ENCODE assay signal across 12 cellular contexts in the genomic region with DNA sequence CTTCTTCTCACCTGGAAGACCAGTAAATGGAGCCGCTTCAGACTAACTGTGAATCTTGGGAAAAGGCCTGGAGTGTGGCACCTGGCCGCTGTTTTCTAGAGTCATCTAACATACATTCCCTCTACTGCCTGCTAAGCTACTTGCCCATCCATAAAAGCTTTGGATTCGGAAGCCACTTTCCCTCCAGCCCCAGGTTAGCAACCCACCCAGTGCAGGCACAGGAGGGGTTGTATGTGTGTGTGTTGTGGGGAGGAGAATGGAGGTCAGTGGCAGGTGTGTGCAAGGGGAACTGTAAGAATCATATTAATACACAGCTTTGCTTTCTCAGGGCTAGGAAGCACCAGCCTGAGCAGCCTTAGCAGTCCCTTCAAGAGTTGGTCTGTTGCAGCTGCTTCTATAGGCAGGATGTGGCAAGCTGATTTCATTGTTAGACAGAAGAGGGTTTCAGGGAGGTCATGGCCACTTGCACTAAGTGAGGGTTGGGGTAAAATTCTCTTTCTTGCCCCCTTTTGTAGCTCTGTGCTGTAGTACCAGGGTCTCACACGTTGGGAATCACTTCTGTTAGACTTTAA. TPM values are rescaled to one million over a fixed set of nuclear protein-coding genes. Genes with fewer than 3 reads are reported as not detected.
DNase-seq lines count a peak whose midpoint lies in the region; ATAC-seq lines count a peak whose summit lies in the region.
"Had no signal": no experiment of that assay in that cellular context is flagged by ENCODE, and none has a peak within 500 bp of the region (broad histone marks: within the 10 kb centered on the region; RNA-seq: fewer than 3 reads in every experiment).

No MANE protein-coding gene starts in this region.

- CTCF ChIA-PET in activated CD4-positive, alpha-beta T cell treated with anti-CD3 and anti-CD28 coated beads for 36 hours (lab: Charles Lee): interaction anchor here (1.3 to 3.8 kb wide), 2 partner anchors 9 to 68 kb away, joined by 3 to 44 read pairs; a partner anchor contains a TSS
- CTCF ChIA-PET in naive thymus-derived CD4-positive, alpha-beta T cell (lab: Charles Lee): interaction anchor here (0.8 kb wide), 1 partner anchor 10 kb away, joined by 3 read pairs; no protein-coding TSS in a partner anchor

- DNase-seq in activated CD4-positive, alpha-beta T cell treated with anti-CD3 and anti-CD28 coated beads for 36 hours: no peak
- no peak for DNase-seq in activated CD4-positive, alpha-beta T cell treated with anti-CD3 and anti-CD28 coated beads, Interleukin-2, amount 50 U/mL, for 1 hour
- no peak for DNase-seq in naive thymus-derived CD4-positive, alpha-beta T cell
- DNase-seq in nucleus accumbens (lab: John Stamatoyannopoulos, UW) (no peak), ureter (ENCODE audit: low spot score) (no peak), EL (no peak)
- DNase-seq: NCI-H226; stimulated activated CD4-positive, alpha-beta T cell treated with anti-CD3 and anti-CD28 coated beads, Interleukin-2, amount 100 ng/mL, for 24 hours had no signal

- H3K36me3 Mint-ChIP-seq in activated CD4-positive, alpha-beta T cell treated with anti-CD3 and anti-CD28 coated beads for 36 hours (ENCODE audit: low read depth): peaks cover 59% of the 10 kb centered on the region
- H3K36me3 Mint-ChIP-seq in naive thymus-derived CD4-positive, alpha-beta T cell: peaks cover 10 to 71% (median 53%) of the 10 kb centered on the region in 5 donors

- POLR2A ChIA-PET in activated CD4-positive, alpha-beta T cell treated with anti-CD3 and anti-CD28 coated beads for 36 hours (lab: Charles Lee): no interaction called here
- POLR2A ChIA-PET in naive thymus-derived CD4-positive, alpha-beta T cell (lab: Charles Lee): interaction anchor here (1.2 to 2.7 kb wide), 2 partner anchors 9 to 62 kb away, joined by 3 to 10 read pairs; a partner anchor contains a TSS

- H3K9me3 ChIP-seq in naive thymus-derived CD4-positive, alpha-beta T cell (ENCODE audit: control insufficient read depth in 2 of 3, low read length in 3 of 3): no peaks in the 10 kb centered on the region
- H3K9me3 ChIP-seq: thoracic aorta had no signal

- no peaks in the 10 kb centered on the region for H3K9me3 Mint-ChIP-seq in activated CD4-positive, alpha-beta T cell treated with anti-CD3 and anti-CD28 coated beads for 36 hours (ENCODE audit: low read depth)
- H3K9me3 Mint-ChIP-seq in naive thymus-derived CD4-positive, alpha-beta T cell: peaks cover 0 to 5% (median 0%) of the 10 kb centered on the region in 11 donors

- H3K4me3 ChIP-seq in naive thymus-derived CD4-positive, alpha-beta T cell (ENCODE audit: low read length): no peak overlapping the region
- H3K4me3 ChIP-seq: thoracic aorta had no signal

- peak; percentile 63 for ATAC-seq in activated CD4-positive, alpha-beta T cell treated with anti-CD3 and anti-CD28 coated beads for 36 hours
- peak; percentile 84 for ATAC-seq in GM21786 (IDR thresholded peaks at IDR 0.05; ENCODE audit: unreplicated experiment)
- peak; percentile 81 for ATAC-seq in HG03378 (IDR thresholded peaks at IDR 0.05; ENCODE audit: unreplicated experiment)
- peak; percentile 18 for ATAC-seq in naive thymus-derived CD4-positive, alpha-beta T cell

- H3K27me3 Mint-ChIP-seq in activated CD4-positive, alpha-beta T cell treated with anti-CD3 and anti-CD28 coated beads for 36 hours: no peaks in the 10 kb centered on the region
- no peaks in the 10 kb centered on the region for H3K27me3 Mint-ChIP-seq in naive thymus-derived CD4-positive, alpha-beta T cell

- H3K27ac ChIP-seq in naive thymus-derived CD4-positive, alpha-beta T cell (ENCODE audit: low read depth, low read length): no peak overlapping the region
- H3K27ac ChIP-seq: thoracic aorta had no signal

- H3K27ac Mint-ChIP-seq in activated CD4-positive, alpha-beta T cell treated with anti-CD3 and anti-CD28 coated beads for 36 hours: peak overlapping the region; percentile 5
- peak overlapping the region in 2 of 9 donors; percentile 15 to 77 for H3K27ac Mint-ChIP-seq in naive thymus-derived CD4-positive, alpha-beta T cell

- H3K36me3 ChIP-seq in naive thymus-derived CD4-positive, alpha-beta T cell (ENCODE audit: control insufficient read depth in 2 of 3, insufficient read depth in 3 of 3, low read length in 3 of 3): peaks cover 0 to 29% (median 0%) of the 10 kb centered on the region in 3 experiments
- H3K36me3 ChIP-seq: thoracic aorta had no signal

- H3K4me3 Mint-ChIP-seq in activated CD4-positive, alpha-beta T cell treated with anti-CD3 and anti-CD28 coated beads for 36 hours: no peak overlapping the region
- no peak overlapping the region for H3K4me3 Mint-ChIP-seq in naive thymus-derived CD4-positive, alpha-beta T cell

- peaks cover 0 to 5% of the 10 kb centered on the region in 2 donors for H3K4me1 ChIP-seq in naive thymus-derived CD4-positive, alpha-beta T cell (ENCODE audit: control insufficient read depth in 2 of 2, insufficient read depth in 2 of 2, low read length in 2 of 2)

- intact Hi-C loops in activated CD4-positive, alpha-beta T cell treated with anti-CD3 and anti-CD28 coated beads for 36 hours (cut with DNase I, micrococcal nuclease): loop anchor here in 1 of 2 experiments (10.0 kb wide), 1 partner anchor 217 kb away; no protein-coding TSS in a partner anchor
- intact Hi-C loops in naive thymus-derived CD4-positive, alpha-beta T cell (cut with micrococcal nuclease): no loop called here

- peaks cover 62% of the 10 kb centered on the region for H3K4me1 Mint-ChIP-seq in activated CD4-positive, alpha-beta T cell treated with anti-CD3 and anti-CD28 coated beads for 36 hours
- H3K4me1 Mint-ChIP-seq in naive thymus-derived CD4-positive, alpha-beta T cell: peaks cover 34 to 79% (median 66%) of the 10 kb centered on the region in 7 donors

- H3K27me3 ChIP-seq in naive thymus-derived CD4-positive, alpha-beta T cell (ENCODE audit: control insufficient read depth in 2 of 2, insufficient read depth in 2 of 2, low read length in 2 of 2): no peaks in the 10 kb centered on the region

RNA-seq across cellular contexts. Expression of a gene that starts 8.9 kb away (rescaled TPM):
- total RNA-seq in activated CD4-positive, alpha-beta T cell treated with anti-CD3 and anti-CD28 coated beads for 36 hours: 10 to 100 TPM; 15.4 to 17.1 TPM
- 10 to 100 TPM; 19.9 to 24.0 (median 20.5) TPM for total RNA-seq in naive thymus-derived CD4-positive, alpha-beta T cell
- polyA plus RNA-seq in naive thymus-derived CD4-positive, alpha-beta T cell: 10 to 100 TPM in 1 of 2 donors, 1 to 10 TPM in 1; 7.3 to 13.0 TPM
- total RNA-seq in ureter: 22.7 TPM

RNA-seq across cellular contexts. Expression of a gene that starts 9.1 kb away (rescaled TPM):
- total RNA-seq in activated CD4-positive, alpha-beta T cell treated with anti-CD3 and anti-CD28 coated beads for 36 hours: 10 to 100 TPM in 1 of 2 experiments, 1 to 10 TPM in 1; 7.4 to 10.3 TPM
- 10 to 100 TPM in 2 of 5 experiments, 1 to 10 TPM in 3; 1.5 to 17.9 (median 9.0) TPM for total RNA-seq in naive thymus-derived CD4-positive, alpha-beta T cell
- polyA plus RNA-seq in naive thymus-derived CD4-positive, alpha-beta T cell: 1 to 10 TPM; 3.0 to 5.2 TPM
- 7.5 TPM for total RNA-seq in ureter

RNA-seq across cellular contexts. Expression of a gene that starts 43.4 kb away (rescaled TPM):
- not detected for total RNA-seq in activated CD4-positive, alpha-beta T cell treated with anti-CD3 and anti-CD28 coated beads for 36 hours
- total RNA-seq in naive thymus-derived CD4-positive, alpha-beta T cell: not detected
- polyA plus RNA-seq in naive thymus-derived CD4-positive, alpha-beta T cell: under 1 TPM in 1 of 2 donors, not detected in 1; 0.45 TPM
- not detected for total RNA-seq in ureter
- total RNA-seq: T-helper 1 cell treated with Interleukin-12 subunit alpha and Interleukin-12 subunit beta and Interleukin-4 antibody, amounts not matched to agents 30 ng/mL and 1 ng/mL, for 36 hours; thoracic aorta had no signal

Comparison
In these comparisons a context has a peak if more than half of its experiments do, and no peak if none do; other contexts are left out.
1. ATAC-seq: peak in every context shown above with its lines; median percentile 84 in GM21786; 81 in HG03378; 63 in activated CD4-positive, alpha-beta T cell treated with anti-CD3 and anti-CD28 coated beads for 36 hours; 18 in naive thymus-derived CD4-positive, alpha-beta T cell.